ENCODE assay signal across 1 cellular context in the genomic region with DNA sequence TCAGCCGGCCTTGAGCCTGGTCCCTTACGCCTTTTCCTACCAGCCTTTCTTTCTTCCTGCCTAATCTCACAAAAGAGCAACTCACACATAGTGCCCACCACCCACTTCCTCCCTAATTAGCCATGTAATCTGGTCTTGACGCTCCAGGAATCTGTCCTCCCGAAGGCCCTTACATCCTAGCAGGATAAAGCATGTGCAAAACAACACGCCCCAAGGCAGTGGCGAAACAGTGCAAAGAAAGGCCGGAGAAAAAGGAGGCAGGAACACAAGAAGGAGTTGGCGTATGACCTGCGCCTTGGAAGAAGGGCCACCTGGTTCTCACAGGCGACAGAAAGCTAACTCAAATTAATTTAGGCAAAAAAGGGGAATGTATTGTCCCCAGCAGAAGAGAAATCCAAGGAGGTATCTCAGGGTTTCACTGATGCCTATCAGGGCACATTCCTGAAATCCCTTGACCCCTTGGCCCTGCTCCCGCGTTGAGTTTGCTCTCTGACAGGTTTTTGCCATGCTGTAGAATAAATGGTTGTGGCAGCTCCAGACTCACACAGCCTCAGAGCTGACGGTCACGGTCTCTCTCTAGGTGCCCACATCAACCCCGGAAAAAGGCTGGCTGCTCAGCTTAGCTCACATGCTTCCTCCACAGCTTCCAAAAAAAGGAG.
TF ChIP-seq lines count a peak whose summit lies in the region.

No MANE protein-coding gene starts in this region.

TF ChIP-seq in WTC11, 78 proteins besides CTCF, POLR2A, EP300 and RAD21 (continued from another document):
- TF ChIP-seq SMAD3 (CRISPR knock-in tag; IDR thresholded peaks at IDR 0.05; ENCODE audit: borderline replicate concordance), result no peak
- TF ChIP-seq E2F5 (CRISPR knock-in tag; IDR thresholded peaks at IDR 0.05), result no peak
- no peak for TF ChIP-seq JUN (CRISPR knock-in tag; IDR thresholded peaks at IDR 0.05)
- TF ChIP-seq IRF2 (CRISPR knock-in tag; IDR thresholded peaks at IDR 0.05; ENCODE audit: borderline replicate concordance, low read depth), result no peak
- TF ChIP-seq FOXJ3 (CRISPR knock-in tag; IDR thresholded peaks at IDR 0.05; ENCODE audit: borderline replicate concordance), result no peak
- TF ChIP-seq CREM (CRISPR knock-in tag; IDR thresholded peaks at IDR 0.05), result no peak
- TF ChIP-seq ZNF263 (CRISPR knock-in tag; IDR thresholded peaks at IDR 0.05; ENCODE audit: low read depth), result no peak
- TF ChIP-seq AFF4 (CRISPR knock-in tag; IDR thresholded peaks at IDR 0.05; ENCODE audit: borderline replicate concordance), result no peak
- no peak for TF ChIP-seq ZNF532 (CRISPR knock-in tag; IDR thresholded peaks at IDR 0.05; ENCODE audit: borderline replicate concordance)
- TF ChIP-seq ZNF121 (CRISPR knock-in tag; IDR thresholded peaks at IDR 0.05), result no peak
- no peak for TF ChIP-seq HMGA2 (CRISPR knock-in tag; IDR thresholded peaks at IDR 0.05)
- TF ChIP-seq TP53 (CRISPR knock-in tag; IDR thresholded peaks at IDR 0.05), result no peak
- TF ChIP-seq, protein P1, sequence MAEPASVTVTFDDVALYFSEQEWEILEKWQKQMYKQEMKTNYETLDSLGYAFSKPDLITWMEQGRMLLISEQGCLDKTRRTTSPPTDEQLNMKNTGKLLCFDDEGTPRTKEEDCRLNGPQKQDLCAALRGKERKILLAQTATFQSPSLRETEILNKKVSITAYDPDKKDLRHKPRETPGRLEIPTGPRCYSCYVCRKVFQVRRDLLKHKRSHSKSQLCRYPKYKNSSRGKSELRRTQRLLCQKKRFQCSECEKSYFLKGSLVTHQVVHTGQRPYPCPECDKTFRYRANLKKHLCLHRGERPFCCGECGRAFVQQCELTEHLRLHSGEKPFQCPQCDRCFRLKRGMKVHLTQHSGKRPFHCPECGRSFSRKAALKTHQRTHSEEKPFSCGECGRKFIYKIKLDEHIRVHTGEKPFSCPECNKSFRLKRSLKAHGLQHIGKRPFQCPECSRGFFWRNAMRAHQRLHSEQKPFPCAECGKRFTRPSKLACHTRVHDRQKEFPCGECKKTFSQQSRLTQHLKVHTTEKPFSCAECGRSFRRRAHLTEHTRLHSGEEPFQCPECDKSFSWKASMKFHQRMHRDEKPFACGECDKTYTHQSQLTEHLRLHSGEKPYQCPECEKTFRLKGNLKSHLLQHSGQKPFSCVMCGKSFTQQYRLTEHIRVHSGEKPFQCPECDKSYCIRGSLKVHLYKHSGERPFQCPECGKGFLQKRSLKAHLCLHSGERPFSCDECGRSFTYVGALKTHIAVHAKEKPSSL (CRISPR knock-in tag; conservative IDR thresholded peaks at IDR 0.05), result no peak
- no peak for TF ChIP-seq NR1H2 (CRISPR knock-in tag; IDR thresholded peaks at IDR 0.05)
- TF ChIP-seq ESRRA (CRISPR knock-in tag; IDR thresholded peaks at IDR 0.05; ENCODE audit: borderline replicate concordance), result no peak
- no peak for TF ChIP-seq TEAD1 (CRISPR knock-in tag; IDR thresholded peaks at IDR 0.05)
